ENCODE assay signal across 10 cellular contexts in the genomic region with DNA sequence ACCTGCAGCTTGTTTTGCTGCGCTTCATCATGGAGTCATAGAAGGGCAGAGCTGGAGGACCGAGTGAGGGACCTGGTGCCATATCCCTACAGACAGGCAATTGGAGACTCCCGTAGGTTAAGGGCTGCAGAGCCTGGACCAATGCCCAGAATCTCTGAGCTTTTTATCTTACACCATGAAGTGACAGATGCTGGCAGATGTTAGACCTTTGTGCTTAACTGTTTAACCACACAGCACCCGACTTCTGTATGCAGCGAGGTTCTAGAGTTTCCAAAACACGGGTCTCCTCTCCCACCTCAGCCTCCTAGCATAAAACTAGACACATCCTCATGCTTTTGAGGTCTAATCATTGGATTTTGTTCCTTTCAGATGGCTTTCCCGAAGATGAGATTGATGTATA. TPM values are rescaled to one million over a fixed set of nuclear protein-coding genes. Genes with fewer than 3 reads are reported as not detected.
DNase-seq lines count a peak whose midpoint lies in the region; FAIRE-seq and TF ChIP-seq lines count a peak whose summit lies in the region.
"Had no signal": no experiment of that assay in that cellular context is flagged by ENCODE, and none has a peak within 500 bp of the region (broad histone marks: within the 10 kb centered on the region; RNA-seq: fewer than 3 reads in every experiment).

No MANE protein-coding gene starts in this region.

- intact Hi-C loops in endothelial cell of umbilical vein (cut with micrococcal nuclease) (loop anchor here (1.0 kb wide), 1 partner anchor 13 kb away; no protein-coding TSS in a partner anchor), thyroid gland (cut with DNase I) (no loop called here)
- intact Hi-C loops in activated naive CD4-positive, alpha-beta T cell treated with anti-CD3 and anti-CD28 coated beads for 36 hours (cut with micrococcal nuclease), result no loop called here

- H3K4me1 ChIP-seq in endothelial cell of umbilical vein (ENCODE audit: control insufficient read depth, extremely low read depth, insufficient read depth, low read length) (peaks cover 13% of the 10 kb centered on the region), parathyroid adenoma (no peaks in the 10 kb centered on the region), thyroid gland (peaks cover 9 to 11% of the 10 kb centered on the region in 2 donors)

- peak overlapping the region; percentile 49 for H3K4me2 ChIP-seq in endothelial cell of umbilical vein (ENCODE audit: insufficient read depth, low read length)
- H3K4me2 ChIP-seq in parathyroid adenoma (ENCODE audit: low read length), result no peak overlapping the region

- H3K27ac ChIP-seq in endothelial cell of umbilical vein (ENCODE audit: insufficient read depth, low read depth, low read length) (peak overlapping the region; percentile 42), parathyroid adenoma (no peak overlapping the region), thyroid gland (no peak overlapping the region)

- no peak overlapping the region for H3K27ac Mint-ChIP-seq in activated naive CD4-positive, alpha-beta T cell treated with anti-CD3 and anti-CD28 coated beads for 36 hours

- CTCF ChIA-PET in endothelial cell of umbilical vein (lab: Charles Lee), result no interaction called here
- CTCF ChIA-PET in activated naive CD4-positive, alpha-beta T cell treated with anti-CD3 and anti-CD28 coated beads for 36 hours (lab: Charles Lee), result no interaction called here

- H3K36me3 ChIP-seq in endothelial cell of umbilical vein (ENCODE audit: control insufficient read depth in 2 of 2, extremely low read depth in 1 of 2, insufficient read depth in 2 of 2, low read length in 2 of 2) (no peaks in the 10 kb centered on the region), parathyroid adenoma (ENCODE audit: control insufficient read depth, insufficient read depth, low read length) (no peaks in the 10 kb centered on the region), thyroid gland (no peaks in the 10 kb centered on the region)

- TF ChIP-seq CTCF in endothelial cell of umbilical vein (IDR thresholded peaks at IDR 0.05; ENCODE audit: extremely low read depth in 1 of 2, insufficient read depth in 1 of 2, low read depth in 1 of 2, low read length in 2 of 2) (no peak), parathyroid adenoma (IDR thresholded peaks at IDR 0.05) (no peak), thyroid gland (IDR thresholded peaks at IDR 0.05) (no peak), GM13977 (IDR thresholded peaks at IDR 0.05; ENCODE audit: extremely low read depth, insufficient read depth, missing control alignments) (no peak)

- no peaks in the 10 kb centered on the region for H3K27me3 Mint-ChIP-seq in activated naive CD4-positive, alpha-beta T cell treated with anti-CD3 and anti-CD28 coated beads for 36 hours (ENCODE audit: low read depth)

- H3K4me3 ChIP-seq in endothelial cell of umbilical vein (replicated peaks in 1 of 3; ENCODE audit: insufficient read depth in 1 of 3, low read depth in 1 of 3, low read length in 3 of 3) (peak overlapping the region in 1 of 3 experiments; percentile 1), parathyroid adenoma (ENCODE audit: low read depth, low read length) (no peak overlapping the region), thyroid gland (replicated peaks in 1 of 3) (no peak overlapping the region)

- H3K9me1 ChIP-seq in endothelial cell of umbilical vein (replicated peaks; ENCODE audit: control insufficient read depth, extremely low read depth, insufficient read depth, low read length), result no peaks in the 10 kb centered on the region

- no peaks in the 10 kb centered on the region for H3K36me3 Mint-ChIP-seq in activated naive CD4-positive, alpha-beta T cell treated with anti-CD3 and anti-CD28 coated beads for 36 hours (ENCODE audit: low read depth)

- no peaks in the 10 kb centered on the region for H3K27me3 ChIP-seq in endothelial cell of umbilical vein (ENCODE audit: control insufficient read depth in 2 of 2, insufficient read depth in 2 of 2, low read length in 2 of 2)
- no peaks in the 10 kb centered on the region for H3K27me3 ChIP-seq in parathyroid adenoma (ENCODE audit: control insufficient read depth, insufficient read depth, low read length)
- H3K27me3 ChIP-seq in thyroid gland, result no peaks in the 10 kb centered on the region

- H3K79me2 ChIP-seq in endothelial cell of umbilical vein (ENCODE audit: control insufficient read depth, insufficient read depth, low read length), result no peaks in the 10 kb centered on the region
- H3K79me2 ChIP-seq in parathyroid adenoma, result no peaks in the 10 kb centered on the region

- H2AFZ ChIP-seq in endothelial cell of umbilical vein (ENCODE audit: low read depth, low read length), result peak overlapping the region; percentile 61
- H2AFZ ChIP-seq in parathyroid adenoma, result peak overlapping the region; percentile 25

- in situ Hi-C loops in GM13977 (cut with MboI; ENCODE audit: low pct_unique_long_range_greater_than_20kb, low sequenced_read_pairs, unreplicated experiment), result no loop called here

- no peaks in the 10 kb centered on the region for H4K20me1 ChIP-seq in endothelial cell of umbilical vein (replicated peaks; ENCODE audit: control insufficient read depth, extremely low read depth, insufficient read depth, low read length)

- DNase-seq in ELR (ENCODE audit: low read depth), result peak; percentile 33
- peak; percentile 51 for DNase-seq in NCI-H2171 (lab: John Stamatoyannopoulos, UW)
- peak; percentile 17 for DNase-seq in endothelial cell of umbilical vein (ENCODE audit: low read depth, low spot score)
- no peak for DNase-seq in HPDE6-E6E7 (ENCODE audit: extremely low spot score)
- no peak for DNase-seq in thyroid gland
- no peak for DNase-seq in activated naive CD4-positive, alpha-beta T cell treated with anti-CD3 and anti-CD28 coated beads for 36 hours
- no peak for DNase-seq in GM13977 (ENCODE audit: low spot score)
- DNase-seq: H9; stimulated activated CD4-positive, alpha-beta T cell treated with anti-CD3 and anti-CD28 coated beads, Interleukin-4, amount 100 ng/mL, for 24 hours had no signal

- peak overlapping the region; percentile 8 for H3K9ac ChIP-seq in endothelial cell of umbilical vein (replicated peaks; ENCODE audit: extremely low read depth, insufficient read depth, low read length)
- no peak overlapping the region for H3K9ac ChIP-seq in parathyroid adenoma

- TF ChIP-seq POLR2A in endothelial cell of umbilical vein (IDR thresholded peaks at IDR 0.05; ENCODE audit: low read depth, low read length) (no peak), thyroid gland (IDR thresholded peaks at IDR 0.05) (no peak)

- POLR2A ChIA-PET in endothelial cell of umbilical vein (lab: Charles Lee), result no interaction called here

- TSS peak; percentile 52 for BruUV-seq in endothelial cell of umbilical vein (replicated peaks; lab: Mats Ljungman, UMichigan)

- H3K4me1 Mint-ChIP-seq in activated naive CD4-positive, alpha-beta T cell treated with anti-CD3 and anti-CD28 coated beads for 36 hours (ENCODE audit: low read depth), result no peaks in the 10 kb centered on the region

- dilution Hi-C loops in endothelial cell of umbilical vein (cut with MboI; ENCODE audit: extremely low pct_ligation_motif_present, low sequenced_read_pairs), result no loop called here

- H3K4me3 Mint-ChIP-seq in activated naive CD4-positive, alpha-beta T cell treated with anti-CD3 and anti-CD28 coated beads for 36 hours, result no peak overlapping the region
- H3K4me3 Mint-ChIP-seq: H9 had no signal

- no peak for FAIRE-seq in endothelial cell of umbilical vein (lab: Jason Lieb, UNC)

- H3K9me3 Mint-ChIP-seq in activated naive CD4-positive, alpha-beta T cell treated with anti-CD3 and anti-CD28 coated beads for 36 hours, result no peaks in the 10 kb centered on the region
- H3K9me3 Mint-ChIP-seq: H9 had no signal

- H3K9me3 ChIP-seq in endothelial cell of umbilical vein (replicated peaks; ENCODE audit: control insufficient read depth, insufficient read depth, low read length) (no peaks in the 10 kb centered on the region), parathyroid adenoma (ENCODE audit: control insufficient read depth, low read length) (no peaks in the 10 kb centered on the region), thyroid gland (no peaks in the 10 kb centered on the region)

- WGBS in thyroid gland, 2 donors, result 41 to 60% methylated on average over 7 of the region's 7 CpGs

TF ChIP-seq in endothelial cell of umbilical vein, 7 proteins besides CTCF, POLR2A, EP300 and RAD21:
- TF ChIP-seq JUN (IDR thresholded peaks at IDR 0.05; ENCODE audit: borderline replicate concordance, insufficient read depth, insufficient read length, low read depth), result no peak

RNA-seq across cellular contexts. Expression of a gene that starts 47.5 kb away (rescaled TPM):
- total RNA-seq in endothelial cell of umbilical vein, result not detected in 2 replicates
- 0.03 and 0.04 TPM in 2 replicates for polyA plus RNA-seq in endothelial cell of umbilical vein
- polyA plus RNA-seq in endothelial cell of umbilical vein (2011; cell fraction: cytosol; rRNA removed), result 0.01 TPM in 1 of 2 replicates, not detected in the other
- polyA plus RNA-seq in endothelial cell of umbilical vein (2011; cell fraction: nucleus; rRNA removed), result 0.04 TPM in 2 replicates
- polyA plus RNA-seq in endothelial cell of umbilical vein (2012), result 0.01 TPM in 1 of 2 replicates, not detected in the other
- polyA minus RNA-seq in endothelial cell of umbilical vein, result 0.19 and 0.36 TPM in 2 replicates
- polyA minus RNA-seq in endothelial cell of umbilical vein (2011; cell fraction: cytosol; rRNA and poly(A)+ RNA removed), result not detected
- polyA minus RNA-seq in endothelial cell of umbilical vein (2011; cell fraction: nucleus; rRNA and poly(A)+ RNA removed), result 0.19 TPM in 1 of 2 replicates, not detected in the other
- 1 to 10 TPM in 3 of 4 donors, under 1 TPM in 1; 0.27 to 7.4 (median 4.3) TPM for total RNA-seq in thyroid gland
- not detected for total RNA-seq in activated naive CD4-positive, alpha-beta T cell treated with anti-CD3 and anti-CD28 coated beads for 36 hours

Comparison
In these comparisons a context has a peak if more than half of its experiments do, and no peak if none do; other contexts are left out.
1. DNase-seq: peak in ELR (single experiment), NCI-H2171 (single experiment) and endothelial cell of umbilical vein (single experiment); none in HPDE6-E6E7 (single experiment), thyroid gland (0 of 2), activated naive CD4-positive, alpha-beta T cell treated with anti-CD3 and anti-CD28 coated beads for 36 hours (single experiment) and GM13977 (single experiment).